Comparison of ENCODE assay signal across 1 cellular context in the genomic region with DNA sequence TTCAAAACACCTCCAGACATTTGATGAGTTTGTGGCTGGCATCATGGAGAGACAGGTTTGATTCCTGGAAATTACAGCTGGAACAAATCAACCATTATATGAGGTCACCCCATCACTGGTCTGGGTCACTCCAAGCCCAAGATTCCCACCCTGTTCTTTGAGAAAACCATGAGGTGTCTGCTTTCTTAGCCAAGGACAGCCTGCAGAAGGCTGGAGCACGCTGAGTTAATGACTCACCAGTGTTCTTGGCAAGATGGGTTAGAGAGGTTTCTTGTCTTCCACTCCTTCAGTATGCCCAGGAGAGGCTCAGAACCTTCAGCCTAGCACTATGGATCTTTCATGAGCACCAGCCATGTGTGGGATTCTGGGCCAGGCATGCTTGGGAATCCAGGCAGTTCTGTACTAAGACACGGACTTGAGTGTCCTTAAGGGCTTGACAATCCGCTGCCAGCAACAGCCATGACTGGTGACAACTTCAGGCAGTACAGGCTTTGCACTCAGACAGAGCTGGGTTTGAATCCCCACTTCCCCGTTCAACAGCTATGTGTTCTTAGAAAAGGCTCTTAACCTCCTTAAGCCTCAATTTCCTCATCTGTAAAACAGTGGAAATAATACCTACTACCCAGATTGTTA.
A peak's percentile ranks its signal among the peaks of the same experiment; 100 is the strongest.
TF ChIP-seq lines count a peak whose summit lies in the region.

No MANE protein-coding gene starts in this region.

TF ChIP-seq in SK-N-SH, 30 proteins besides CTCF, POLR2A, EP300 and RAD21 (continued from another document):
- TF ChIP-seq USF2 (IDR thresholded peaks at IDR 0.05; ENCODE audit: borderline replicate concordance, low read depth, low read length) = no peak
- no peak for TF ChIP-seq EZH2phosphoT487 (IDR thresholded peaks at IDR 0.05; ENCODE audit: borderline replicate concordance, low read depth)
- TF ChIP-seq POLR2AphosphoS5 (IDR thresholded peaks at IDR 0.05; ENCODE audit: low read depth, low read length) = peak; percentile 13; the same call in 1 of the 2 replicates
- no peak for TF ChIP-seq USF1 (IDR thresholded peaks at IDR 0.05; ENCODE audit: borderline replicate concordance, low read depth)
